Comparison of ENCODE assay signal across 9 cellular contexts in the genomic region with DNA sequence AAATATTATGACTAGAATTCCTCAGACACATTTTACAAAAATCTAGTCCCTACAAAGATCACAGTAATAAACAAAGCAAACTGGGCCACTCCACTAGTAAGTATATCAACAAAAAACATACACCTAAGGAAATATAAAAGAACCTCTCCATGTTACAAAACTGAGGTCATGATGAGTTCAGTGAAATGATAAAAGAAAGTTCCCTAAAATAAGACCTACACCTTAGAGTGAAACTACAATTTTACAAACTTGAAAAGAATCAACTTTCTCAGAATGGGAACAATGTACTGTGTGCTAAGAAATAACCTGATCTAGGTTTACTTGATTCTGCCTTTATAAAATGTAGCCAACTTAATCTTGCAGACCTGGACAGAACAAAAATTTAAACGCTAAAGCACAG. TPM values are rescaled to one million over a fixed set of nuclear protein-coding genes. Genes with fewer than 3 reads are reported as not detected.
DNase-seq lines count a peak whose midpoint lies in the region; ATAC-seq and TF ChIP-seq lines count a peak whose summit lies in the region.
"Had no signal": no experiment of that assay in that cellular context is flagged by ENCODE, and none has a peak within 500 bp of the region (broad histone marks: within the 10 kb centered on the region; RNA-seq: fewer than 3 reads in every experiment).

No MANE protein-coding gene starts in this region.

- H3K4me1 ChIP-seq in Peyer's patch (peaks cover 0 to 23% (median 1%) of the 10 kb centered on the region in 4 donors), psoas muscle (peaks cover 60% of the 10 kb centered on the region)

- ATAC-seq in psoas muscle, result no peak

- TF ChIP-seq POLR2A in Peyer's patch (IDR thresholded peaks at IDR 0.05), result no peak

- intact Hi-C loops in psoas muscle (cut with DNase I), result loop anchor here (5.0 kb wide), 2 partner anchors 67 to 72 kb away; no protein-coding TSS in a partner anchor

- TF ChIP-seq CTCF in Peyer's patch (IDR thresholded peaks at IDR 0.05) (no peak), epithelial cell of proximal tubule (conservative IDR thresholded peaks at IDR 0.05; ENCODE audit: low read depth, low read length) (no peak), psoas muscle (IDR thresholded peaks at IDR 0.05) (no peak)

- H3K4me3 ChIP-seq in Peyer's patch (peak overlapping the region in 2 of 4 donors; percentile 86 to 95), epithelial cell of proximal tubule (ENCODE audit: low read depth, low read length) (peak overlapping the region; percentile 84), psoas muscle (peak overlapping the region; percentile 89)

- H3K27ac ChIP-seq in Peyer's patch (peak overlapping the region in 3 of 4 donors; percentile 9 to 94 (median 91)), psoas muscle (peak overlapping the region; percentile 91)

- H3K27me3 ChIP-seq in Peyer's patch (no peaks in the 10 kb centered on the region), psoas muscle (ENCODE audit: insufficient read depth in 3 of 3, low read length in 2 of 3) (no peaks in the 10 kb centered on the region)

- H3K9me3 ChIP-seq in Peyer's patch (no peaks in the 10 kb centered on the region), psoas muscle (no peaks in the 10 kb centered on the region)

- WGBS in psoas muscle, 3 donors, result 26 to 44% (median 29%) methylated on average over 1 of the region's 1 CpG

- DNase-seq in GF-D8 (lab: John Stamatoyannopoulos, UW), result peak; percentile 19
- no peak for DNase-seq in Peyer's patch
- no peak for DNase-seq in epithelial cell of proximal tubule (ENCODE audit: low read depth)
- no peak for DNase-seq in psoas muscle
- no peak for DNase-seq in hippocampal formation (lab: John Stamatoyannopoulos, UW)
- no peak for DNase-seq in DMS153 (lab: John Stamatoyannopoulos, UW)
- DNase-seq in T-helper 9 cell, result no peak
- DNase-seq: activated CD4-positive, alpha-beta T cell treated with anti-CD3 and anti-CD28 coated beads, Interleukin-2, amount 50 U/mL, for 1 hour; stimulated activated naive CD4-positive, alpha-beta T cell treated with Interleukin-2 at 50 U/mL for 16 hours had no signal

- no peaks in the 10 kb centered on the region for H3K36me3 ChIP-seq in Peyer's patch
- H3K36me3 ChIP-seq in psoas muscle (ENCODE audit: insufficient read depth in 1 of 2, low read depth in 1 of 2), result no peaks in the 10 kb centered on the region

RNA-seq across cellular contexts. Expression of a gene that starts 2.0 kb away (rescaled TPM):
- total RNA-seq in Peyer's patch, result 10 to 100 TPM; 54.3 to 67.6 (median 60.3) TPM
- 7.4 and 13.8 TPM in 2 replicates for total RNA-seq in epithelial cell of proximal tubule
- total RNA-seq in psoas muscle, result 10 to 100 TPM; 51.1 to 75.5 (median 71.4) TPM
- polyA plus RNA-seq in psoas muscle, result 10 to 100 TPM; 12.2 to 49.3 (median 24.1) TPM
